In genomic region chr3:51688206-51688600, GRCh38 we compare ENCODE assay signal across 26 cellular contexts. TPM values are rescaled to one million over a fixed set of nuclear protein-coding genes. Genes with fewer than 3 reads are reported as not detected.
DNase-seq lines count a peak whose midpoint lies in the region; ATAC-seq lines count a peak whose summit lies in the region.
"Had no signal": no experiment of that assay in that cellular context is flagged by ENCODE, and none has a peak within 500 bp of the region (broad histone marks: within the 10 kb centered on the region; RNA-seq: fewer than 3 reads in every experiment).

No MANE protein-coding gene starts in this region.

- peak overlapping the region; percentile 33 for H3K4me3 Mint-ChIP-seq in activated naive CD4-positive, alpha-beta T cell treated with anti-CD3 and anti-CD28 coated beads, Interleukin-2, amount 50 U/mL, for 24 hours
- H3K4me3 Mint-ChIP-seq in CD8-positive, alpha-beta memory T cell: peak overlapping the region in 1 of 7 donors; percentile 37
- no peak overlapping the region for H3K4me3 Mint-ChIP-seq in activated T-helper 2 cell treated with anti-CD3 and anti-CD28 coated beads, Interferon-gamma antibody, Interleukin-2, Interleukin-4, amounts not matched to agents 10 μg/mL and 5 μg/mL and 100 μg/mL, durations not matched to agents 14 hours and 24 hours and 36 hours (ENCODE audit: low read depth)
- H3K4me3 Mint-ChIP-seq in natural killer cell treated with Interleukin-12 subunit alpha and Interleukin-12 subunit beta and Interleukin-15 and Interleukin-18, amount 100 ng/mL, for 72 hours: no peak overlapping the region
- H3K4me3 Mint-ChIP-seq: activated B cell treated with CpG ODN at 0.5 μM for 24 hours had no signal

- H3K27me3 Mint-ChIP-seq in activated naive CD4-positive, alpha-beta T cell treated with anti-CD3 and anti-CD28 coated beads, Interleukin-2, amount 50 U/mL, for 24 hours: no peaks in the 10 kb centered on the region
- no peaks in the 10 kb centered on the region for H3K27me3 Mint-ChIP-seq in CD8-positive, alpha-beta memory T cell
- H3K27me3 Mint-ChIP-seq in activated T-helper 2 cell treated with anti-CD3 and anti-CD28 coated beads, Interferon-gamma antibody, Interleukin-2, Interleukin-4, amounts not matched to agents 10 μg/mL and 5 μg/mL and 100 μg/mL, durations not matched to agents 14 hours and 24 hours and 36 hours (ENCODE audit: low read depth): no peaks in the 10 kb centered on the region
- no peaks in the 10 kb centered on the region for H3K27me3 Mint-ChIP-seq in natural killer cell treated with Interleukin-12 subunit alpha and Interleukin-12 subunit beta and Interleukin-15 and Interleukin-18, amount 100 ng/mL, for 72 hours
- H3K27me3 Mint-ChIP-seq: activated B cell treated with CpG ODN at 0.5 μM for 24 hours had no signal

- POLR2A ChIA-PET in CD8-positive, alpha-beta memory T cell (lab: Charles Lee): interaction anchor here (1.2 kb wide), 1 partner anchor 189 kb away, joined by 3 read pairs; no protein-coding TSS in a partner anchor

- CTCF ChIA-PET in CD8-positive, alpha-beta memory T cell (lab: Charles Lee): interaction anchor here (0.8 to 14.8 kb wide), 2 partner anchors 18 to 31 kb away, joined by 3 to 210 read pairs; partner anchors contain the start of gene TEX264

- H3K36me3 ChIP-seq in CD8-positive, alpha-beta memory T cell (ENCODE audit: insufficient read depth, low read length): peaks cover 28% of the 10 kb centered on the region
- H3K36me3 ChIP-seq: uterus had no signal

- H3K27ac Mint-ChIP-seq in activated naive CD4-positive, alpha-beta T cell treated with anti-CD3 and anti-CD28 coated beads, Interleukin-2, amount 50 U/mL, for 24 hours: peak overlapping the region; percentile 56
- H3K27ac Mint-ChIP-seq in CD8-positive, alpha-beta memory T cell: peak overlapping the region in 7 of 8 donors; percentile 30 to 99 (median 78)
- H3K27ac Mint-ChIP-seq in activated T-helper 2 cell treated with anti-CD3 and anti-CD28 coated beads, Interferon-gamma antibody, Interleukin-2, Interleukin-4, amounts not matched to agents 10 μg/mL and 5 μg/mL and 100 μg/mL, durations not matched to agents 14 hours and 24 hours and 36 hours: peak overlapping the region; percentile 9
- peak overlapping the region; percentile 96 to 98 for H3K27ac Mint-ChIP-seq in natural killer cell treated with Interleukin-12 subunit alpha and Interleukin-12 subunit beta and Interleukin-15 and Interleukin-18, amount 100 ng/mL, for 72 hours

- no peak overlapping the region for H3K4me3 ChIP-seq in CD8-positive, alpha-beta memory T cell (ENCODE audit: low read length)
- H3K4me3 ChIP-seq: lung, MG63, skin epidermis, testis, uterus had no signal

- H3K4me1 Mint-ChIP-seq in activated naive CD4-positive, alpha-beta T cell treated with anti-CD3 and anti-CD28 coated beads, Interleukin-2, amount 50 U/mL, for 24 hours: peaks cover 62% of the 10 kb centered on the region
- H3K4me1 Mint-ChIP-seq in CD8-positive, alpha-beta memory T cell: peaks cover 59 to 89% (median 72%) of the 10 kb centered on the region in 3 donors
- H3K4me1 Mint-ChIP-seq in activated T-helper 2 cell treated with anti-CD3 and anti-CD28 coated beads, Interferon-gamma antibody, Interleukin-2, Interleukin-4, amounts not matched to agents 10 μg/mL and 5 μg/mL and 100 μg/mL, durations not matched to agents 14 hours and 24 hours and 36 hours (ENCODE audit: low read depth): peaks cover 48% of the 10 kb centered on the region
- peaks cover 49 to 53% of the 10 kb centered on the region in 2 donors for H3K4me1 Mint-ChIP-seq in natural killer cell treated with Interleukin-12 subunit alpha and Interleukin-12 subunit beta and Interleukin-15 and Interleukin-18, amount 100 ng/mL, for 72 hours (ENCODE audit: low read depth in 2 of 2)

- H3K27ac ChIP-seq in CD8-positive, alpha-beta memory T cell (ENCODE audit: low read depth, low read length): no peak overlapping the region

- H3K9me3 Mint-ChIP-seq in activated naive CD4-positive, alpha-beta T cell treated with anti-CD3 and anti-CD28 coated beads, Interleukin-2, amount 50 U/mL, for 24 hours: no peaks in the 10 kb centered on the region
- H3K9me3 Mint-ChIP-seq in CD8-positive, alpha-beta memory T cell: no peaks in the 10 kb centered on the region
- H3K9me3 Mint-ChIP-seq in activated T-helper 2 cell treated with anti-CD3 and anti-CD28 coated beads, Interferon-gamma antibody, Interleukin-2, Interleukin-4, amounts not matched to agents 10 μg/mL and 5 μg/mL and 100 μg/mL, durations not matched to agents 14 hours and 24 hours and 36 hours: no peaks in the 10 kb centered on the region
- no peaks in the 10 kb centered on the region for H3K9me3 Mint-ChIP-seq in natural killer cell treated with Interleukin-12 subunit alpha and Interleukin-12 subunit beta and Interleukin-15 and Interleukin-18, amount 100 ng/mL, for 72 hours
- H3K9me3 Mint-ChIP-seq: activated B cell treated with CpG ODN at 0.5 μM for 24 hours had no signal

- no peak for ATAC-seq in natural killer cell treated with Interleukin-12 subunit alpha and Interleukin-12 subunit beta and Interleukin-15 and Interleukin-18, amount 100 ng/mL, for 72 hours

- H3K9me3 ChIP-seq in CD8-positive, alpha-beta memory T cell (ENCODE audit: low read length): no peaks in the 10 kb centered on the region
- H3K9me3 ChIP-seq: MG63, testis, uterus had no signal

- intact Hi-C loops in activated T-helper 2 cell treated with anti-CD3 and anti-CD28 coated beads, Interferon-gamma antibody, Interleukin-2, Interleukin-4, amounts not matched to agents 10 μg/mL and 5 μg/mL and 100 μg/mL, durations not matched to agents 14 hours and 24 hours and 36 hours (cut with micrococcal nuclease): loop anchor here (10.0 kb wide), 1 partner anchor 1073 kb away; the partner anchor contains the start of genes CISH and MAPKAPK3

- peaks cover 79% of the 10 kb centered on the region for H3K4me1 ChIP-seq in CD8-positive, alpha-beta memory T cell (ENCODE audit: insufficient read depth, low read length)
- H3K4me1 ChIP-seq: uterus had no signal

- no peak for DNase-seq in activated naive CD4-positive, alpha-beta T cell (lab: John Stamatoyannopoulos, UW)
- DNase-seq in CD8-positive, alpha-beta memory T cell: no peak
- DNase-seq in activated T-helper 2 cell treated with anti-CD3 and anti-CD28 coated beads, Interferon-gamma antibody, Interleukin-2, Interleukin-4, amounts not matched to agents 10 μg/mL and 5 μg/mL and 100 μg/mL, durations not matched to agents 14 hours and 24 hours and 36 hours (ENCODE audit: low spot score): no peak
- DNase-seq in natural killer cell treated with Interleukin-12 subunit alpha and Interleukin-12 subunit beta and Interleukin-15 and Interleukin-18, amount 100 ng/mL, for 72 hours (ENCODE audit: low spot score): no peak
- DNase-seq in NCI-H526 treated with DMSO at 0.1 percent for 48 hours (lab: John Stamatoyannopoulos, UW) (no peak), NCI-H69 (lab: John Stamatoyannopoulos, UW) (no peak)
- DNase-seq: activated B cell treated with CpG ODN at 0.5 μM for 24 hours; activated effector memory CD4-positive, alpha-beta T cell treated with Interleukin-2 at 50 U/mL for 16 hours; amygdala; central memory CD4-positive, alpha-beta T cell; COR-L47; DMS79; hypothalamus; NCI-H1436 treated with DMSO at 0.1 percent for 48 hours; NCI-H510A; nucleus accumbens; stimulated activated CD4-positive, alpha-beta T cell treated with anti-CD3 and anti-CD28 coated beads, Interleukin-1b, Interleukin-23, amount 100 ng/mL, for 48 hours; T-helper 9 cell; testis; uterus had no signal

- H3K27me3 ChIP-seq in CD8-positive, alpha-beta memory T cell (ENCODE audit: insufficient read depth, low read length, poor library complexity, severe bottlenecking): no peaks in the 10 kb centered on the region
- H3K27me3 ChIP-seq: MG63, testis, uterus had no signal

- peaks cover 9% of the 10 kb centered on the region for H3K36me3 Mint-ChIP-seq in activated naive CD4-positive, alpha-beta T cell treated with anti-CD3 and anti-CD28 coated beads, Interleukin-2, amount 50 U/mL, for 24 hours
- peaks cover 10 to 83% (median 18%) of the 10 kb centered on the region in 3 donors for H3K36me3 Mint-ChIP-seq in CD8-positive, alpha-beta memory T cell
- peaks cover 49% of the 10 kb centered on the region for H3K36me3 Mint-ChIP-seq in activated T-helper 2 cell treated with anti-CD3 and anti-CD28 coated beads, Interferon-gamma antibody, Interleukin-2, Interleukin-4, amounts not matched to agents 10 μg/mL and 5 μg/mL and 100 μg/mL, durations not matched to agents 14 hours and 24 hours and 36 hours (ENCODE audit: low read depth)
- no peaks in the 10 kb centered on the region for H3K36me3 Mint-ChIP-seq in natural killer cell treated with Interleukin-12 subunit alpha and Interleukin-12 subunit beta and Interleukin-15 and Interleukin-18, amount 100 ng/mL, for 72 hours

RNA-seq across cellular contexts. Expression of gene TEX264, which starts 17.2 kb away (rescaled TPM):
- total RNA-seq in CD8-positive, alpha-beta memory T cell: 10 to 100 TPM; 48.2 to 52.3 TPM
- 110 TPM for polyA plus RNA-seq in CD8-positive, alpha-beta memory T cell
- 43.1 TPM in 2 replicates for total RNA-seq in activated T-helper 2 cell treated with anti-CD3 and anti-CD28 coated beads, Interferon-gamma antibody, Interleukin-2, Interleukin-4, amounts not matched to agents 10 μg/mL and 5 μg/mL and 100 μg/mL, durations not matched to agents 14 hours and 24 hours and 36 hours
- 10 to 100 TPM; 27.0 to 31.9 TPM for total RNA-seq in natural killer cell treated with Interleukin-12 subunit alpha and Interleukin-12 subunit beta and Interleukin-15 and Interleukin-18, amount 100 ng/mL, for 72 hours

RNA-seq across cellular contexts. Expression of gene GRM2, which starts 18.7 kb away (rescaled TPM):
- under 1 TPM; 0.59 to 0.62 TPM for total RNA-seq in CD8-positive, alpha-beta memory T cell
- 0.10 TPM for polyA plus RNA-seq in CD8-positive, alpha-beta memory T cell
- 0.23 and 0.27 TPM in 2 replicates for total RNA-seq in activated T-helper 2 cell treated with anti-CD3 and anti-CD28 coated beads, Interferon-gamma antibody, Interleukin-2, Interleukin-4, amounts not matched to agents 10 μg/mL and 5 μg/mL and 100 μg/mL, durations not matched to agents 14 hours and 24 hours and 36 hours
- 1 to 10 TPM in 1 of 2 donors, under 1 TPM in 1; 0.90 to 1.0 TPM for total RNA-seq in natural killer cell treated with Interleukin-12 subunit alpha and Interleukin-12 subunit beta and Interleukin-15 and Interleukin-18, amount 100 ng/mL, for 72 hours
- total RNA-seq: epithelial cell of proximal tubule, SK-MEL-5 had no signal

Comparison
In these comparisons a context has a peak if more than half of its experiments do, and no peak if none do; other contexts are left out.
1. H3K27ac Mint-ChIP-seq: peak in every context shown above with its lines; median percentile 97 in natural killer cell treated with Interleukin-12 subunit alpha and Interleukin-12 subunit beta and Interleukin-15 and Interleukin-18, amount 100 ng/mL, for 72 hours; 78 in CD8-positive, alpha-beta memory T cell; 56 in activated naive CD4-positive, alpha-beta T cell treated with anti-CD3 and anti-CD28 coated beads, Interleukin-2, amount 50 U/mL, for 24 hours; 9 in activated T-helper 2 cell treated with anti-CD3 and anti-CD28 coated beads, Interferon-gamma antibody, Interleukin-2, Interleukin-4, amounts not matched to agents 10 μg/mL and 5 μg/mL and 100 μg/mL, durations not matched to agents 14 hours and 24 hours and 36 hours.